Comparison of ENCODE assay signal across 9 cellular contexts in genomic region chr16:27230562-27230991, GRCh38. TPM values are rescaled to one million over a fixed set of nuclear protein-coding genes. Genes with fewer than 3 reads are reported as not detected.
DNase-seq lines count a peak whose midpoint lies in the region; ATAC-seq lines count a peak whose summit lies in the region.
"Had no signal": no experiment of that assay in that cellular context is flagged by ENCODE, and none has a peak within 500 bp of the region (broad histone marks: within the 10 kb centered on the region; RNA-seq: fewer than 3 reads in every experiment).

No MANE protein-coding gene starts in this region.

- H3K27me3 ChIP-seq in mucosa of rectum (ENCODE audit: control insufficient read depth in 2 of 2, insufficient read depth in 2 of 2, low read length in 2 of 2) = no peaks in the 10 kb centered on the region
- no peaks in the 10 kb centered on the region for H3K27me3 ChIP-seq in thymus (ENCODE audit: control insufficient read depth, insufficient read depth)

- DNase-seq in NCI-H510A treated with DMSO at 0.1 percent for 48 hours (lab: John Stamatoyannopoulos, UW) (peak; percentile 41), NCI-H510A (lab: John Stamatoyannopoulos, UW) (no peak), activated T-cell treated with anti-CD3 and anti-CD28 coated beads for 1 hour (ENCODE audit: low read depth) (peak; percentile 64), 8988T (no peak), GM19240 (ENCODE audit: insufficient read length, low spot score) (no peak)

- no peak for ATAC-seq in GM21381 (IDR thresholded peaks at IDR 0.05; ENCODE audit: unreplicated experiment)
- ATAC-seq: K562 had no signal

- H3K4me1 ChIP-seq in mucosa of rectum (ENCODE audit: control insufficient read depth in 2 of 2, insufficient read depth in 2 of 2, low read length in 2 of 2) (peaks cover 75 to 79% of the 10 kb centered on the region in 2 donors), thymus (ENCODE audit: control insufficient read depth, insufficient read depth, low read length) (peaks cover 59% of the 10 kb centered on the region)

- 41% methylated on average over 16 of the region's 16 CpGs for WGBS in thymus

- peak overlapping the region; percentile 58 to 65 for H3K9ac ChIP-seq in mucosa of rectum (ENCODE audit: low read depth in 1 of 2, low read length in 2 of 2)

- peak overlapping the region; percentile 3 to 13 for H3K4me3 ChIP-seq in mucosa of rectum (ENCODE audit: low read length in 2 of 2)
- no peak overlapping the region for H3K4me3 ChIP-seq in thymus (ENCODE audit: low read length)
- H3K4me3 ChIP-seq: K562 had no signal

- H3K27ac ChIP-seq in mucosa of rectum (ENCODE audit: low read depth in 2 of 2, low read length in 2 of 2) (peak overlapping the region; percentile 78 to 82), thymus (ENCODE audit: low read depth) (peak overlapping the region; percentile 56)

- H3K36me3 ChIP-seq in mucosa of rectum (ENCODE audit: control insufficient read depth in 2 of 2, insufficient read depth in 2 of 2, low read length in 2 of 2) (peaks cover 0 to 8% of the 10 kb centered on the region in 2 donors), thymus (ENCODE audit: control insufficient read depth, insufficient read depth) (peaks cover 21% of the 10 kb centered on the region)

- H3K9me3 ChIP-seq in mucosa of rectum (ENCODE audit: control insufficient read depth in 2 of 2, low read length in 2 of 2) (no peaks in the 10 kb centered on the region), thymus (ENCODE audit: control insufficient read depth) (peaks cover under 1% of the 10 kb centered on the region)

RNA-seq across cellular contexts. Expression of gene KDM8, which starts 27.3 kb away (rescaled TPM):
- 7.1 TPM for polyA plus RNA-seq in thymus

RNA-seq across cellular contexts. Expression of gene NSMCE1, which starts 38.0 kb away (rescaled TPM):
- polyA plus RNA-seq in thymus = 69.5 TPM

Comparison
In these comparisons a context has a peak if more than half of its experiments do, and no peak if none do; other contexts are left out.
1. DNase-seq: peak in NCI-H510A treated with DMSO at 0.1 percent for 48 hours (single experiment) and activated T-cell treated with anti-CD3 and anti-CD28 coated beads for 1 hour (single experiment); none in NCI-H510A (single experiment), 8988T (single experiment) and GM19240 (single experiment).